ENCODE assay signal across 2 cellular contexts in the genomic region with DNA sequence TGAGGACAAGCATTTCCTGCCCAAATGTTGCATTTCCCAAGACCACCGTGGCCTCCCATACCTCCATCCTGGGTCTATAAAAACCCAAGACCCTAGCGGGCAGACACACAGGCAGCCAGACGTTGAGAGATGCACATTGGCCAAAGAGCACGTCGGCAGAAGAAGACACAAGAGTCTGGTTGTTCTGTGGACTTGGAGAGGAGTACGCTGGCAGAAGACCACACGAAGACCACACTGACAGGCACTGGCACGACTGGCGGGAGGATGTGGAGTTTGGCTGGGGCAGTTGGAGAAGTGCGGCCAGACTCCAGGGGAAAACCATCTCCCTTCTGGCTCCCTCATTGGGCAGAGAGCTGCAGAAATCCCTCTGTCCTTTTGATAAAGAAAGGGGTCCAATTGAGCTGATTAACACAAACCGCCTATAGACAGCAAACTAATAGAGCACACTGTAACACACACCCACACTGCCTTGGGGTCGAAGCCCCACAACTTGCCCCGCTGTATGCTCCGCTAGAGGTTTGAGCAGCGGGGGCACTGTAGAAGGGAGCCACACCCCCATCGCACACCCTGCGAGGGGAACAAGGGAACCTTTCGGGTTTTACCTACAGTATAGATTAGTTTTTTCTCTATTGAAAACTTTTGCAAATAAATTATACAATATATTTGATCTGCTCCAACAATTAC.
TF ChIP-seq lines count a peak whose summit lies in the region.

No MANE protein-coding gene starts in this region.

TF ChIP-seq in SK-N-SH, 30 proteins besides CTCF, POLR2A, EP300 and RAD21 (continued from another document):
- no peak for TF ChIP-seq IRF3 (IDR thresholded peaks at IDR 0.05; ENCODE audit: low read depth, low read length)

TF ChIP-seq in SK-N-SH treated with all-trans-retinoic acid at 6 μM for 48 hours, 23 proteins besides CTCF, POLR2A, EP300 and RAD21 (continued from another document):
- TF ChIP-seq POU6F1 (CRISPR knock-in tag; IDR thresholded peaks at IDR 0.05; ENCODE audit: borderline replicate concordance, low read depth) (no peak), OSR1 (CRISPR knock-in tag; IDR thresholded peaks at IDR 0.05) (no peak), ZNF565 (CRISPR knock-in tag; conservative IDR thresholded peaks at IDR 0.05; ENCODE audit: low read depth) (no peak), CSDC2 (CRISPR knock-in tag; IDR thresholded peaks at IDR 0.05) (no peak), ZFP30 (CRISPR knock-in tag; IDR thresholded peaks at IDR 0.05) (no peak), PPARA (CRISPR knock-in tag; IDR thresholded peaks at IDR 0.05; ENCODE audit: borderline replicate concordance) (no peak), PATZ1 (CRISPR knock-in tag; IDR thresholded peaks at IDR 0.05; ENCODE audit: borderline replicate concordance) (no peak)
- TF ChIP-seq, protein P1, sequence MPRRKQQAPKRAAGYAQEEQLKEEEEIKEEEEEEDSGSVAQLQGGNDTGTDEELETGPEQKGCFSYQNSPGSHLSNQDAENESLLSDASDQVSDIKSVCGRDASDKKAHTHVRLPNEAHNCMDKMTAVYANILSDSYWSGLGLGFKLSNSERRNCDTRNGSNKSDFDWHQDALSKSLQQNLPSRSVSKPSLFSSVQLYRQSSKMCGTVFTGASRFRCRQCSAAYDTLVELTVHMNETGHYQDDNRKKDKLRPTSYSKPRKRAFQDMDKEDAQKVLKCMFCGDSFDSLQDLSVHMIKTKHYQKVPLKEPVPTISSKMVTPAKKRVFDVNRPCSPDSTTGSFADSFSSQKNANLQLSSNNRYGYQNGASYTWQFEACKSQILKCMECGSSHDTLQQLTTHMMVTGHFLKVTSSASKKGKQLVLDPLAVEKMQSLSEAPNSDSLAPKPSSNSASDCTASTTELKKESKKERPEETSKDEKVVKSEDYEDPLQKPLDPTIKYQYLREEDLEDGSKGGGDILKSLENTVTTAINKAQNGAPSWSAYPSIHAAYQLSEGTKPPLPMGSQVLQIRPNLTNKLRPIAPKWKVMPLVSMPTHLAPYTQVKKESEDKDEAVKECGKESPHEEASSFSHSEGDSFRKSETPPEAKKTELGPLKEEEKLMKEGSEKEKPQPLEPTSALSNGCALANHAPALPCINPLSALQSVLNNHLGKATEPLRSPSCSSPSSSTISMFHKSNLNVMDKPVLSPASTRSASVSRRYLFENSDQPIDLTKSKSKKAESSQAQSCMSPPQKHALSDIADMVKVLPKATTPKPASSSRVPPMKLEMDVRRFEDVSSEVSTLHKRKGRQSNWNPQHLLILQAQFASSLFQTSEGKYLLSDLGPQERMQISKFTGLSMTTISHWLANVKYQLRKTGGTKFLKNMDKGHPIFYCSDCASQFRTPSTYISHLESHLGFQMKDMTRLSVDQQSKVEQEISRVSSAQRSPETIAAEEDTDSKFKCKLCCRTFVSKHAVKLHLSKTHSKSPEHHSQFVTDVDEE (CRISPR knock-in tag; IDR thresholded peaks at IDR 0.05) = no peak
